Comparison of ENCODE assay signal across 21 cellular contexts in the genomic region with DNA sequence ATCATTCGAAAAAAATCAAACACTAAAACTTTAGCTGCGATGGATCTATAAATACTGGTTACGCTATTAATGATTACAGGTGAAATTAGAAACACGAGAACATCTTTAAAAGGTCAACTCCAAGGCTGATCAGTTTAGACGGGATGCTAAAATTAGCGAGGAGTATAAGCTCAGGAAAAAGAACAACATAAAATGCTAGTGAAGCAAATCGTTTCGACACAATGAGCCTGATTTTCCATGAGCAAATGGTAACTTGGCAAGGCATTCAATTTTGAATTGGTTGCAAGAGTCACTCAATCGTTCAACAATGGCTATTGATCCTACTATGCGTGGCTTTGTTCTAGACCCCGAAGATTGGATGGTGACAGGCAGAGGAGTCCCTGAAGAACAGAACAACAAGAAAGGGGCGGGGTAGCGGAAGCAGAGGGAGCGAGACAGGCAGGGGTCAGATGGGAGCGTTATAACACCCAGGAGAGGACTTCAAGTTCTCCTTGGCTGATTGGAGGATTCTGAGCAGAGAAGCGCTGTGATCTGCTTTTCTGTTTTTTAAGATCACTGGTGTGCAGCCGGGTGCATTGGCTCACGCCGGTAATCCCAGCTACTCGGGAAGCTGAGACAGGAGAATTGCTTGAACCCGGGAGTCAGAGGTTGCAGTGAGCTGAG.
DNase-seq lines count a peak whose midpoint lies in the region; ATAC-seq, FAIRE-seq and TF ChIP-seq lines count a peak whose summit lies in the region.
"Had no signal": no experiment of that assay in that cellular context is flagged by ENCODE, and none has a peak within 500 bp of the region (broad histone marks: within the 10 kb centered on the region; RNA-seq: fewer than 3 reads in every experiment).

No MANE protein-coding gene starts in this region.

- ATAC-seq in pancreas (peak; percentile 34 to 69 (median 59)), HG02852 (IDR thresholded peaks at IDR 0.05; ENCODE audit: unreplicated experiment) (no peak), HG03095 (IDR thresholded peaks at IDR 0.05; ENCODE audit: unreplicated experiment) (no peak), GM18511 (IDR thresholded peaks at IDR 0.05; ENCODE audit: unreplicated experiment) (no peak)

- peaks cover 1% of the 10 kb centered on the region for H3K9me3 Mint-ChIP-seq in glutamatergic neuron (ENCODE audit: unreplicated experiment)

- peaks cover 8 to 43% (median 12%) of the 10 kb centered on the region in 3 donors for H3K4me1 ChIP-seq in pancreas
- H3K4me1 ChIP-seq: SJCRH30 had no signal

- H3K4me1 Mint-ChIP-seq in glutamatergic neuron (ENCODE audit: low read depth, unreplicated experiment): peaks cover 7% of the 10 kb centered on the region

- no peaks in the 10 kb centered on the region for H3K36me3 Mint-ChIP-seq in glutamatergic neuron (ENCODE audit: unreplicated experiment)

- intact Hi-C loops in pancreas (cut with DNase I): no loop called here

- no peaks in the 10 kb centered on the region for H3K9me3 ChIP-seq in pancreas
- H3K9me3 ChIP-seq: SJCRH30 had no signal

- 64 to 65% methylated on average over 21 of the region's 21 CpGs for WGBS in pancreas, 2 donors

- no peaks in the 10 kb centered on the region for H3K27me3 ChIP-seq in pancreas
- H3K27me3 ChIP-seq: cardiac muscle cell, SJCRH30 had no signal

- DNase-seq in GM12891 (ENCODE audit: insufficient read length, low spot score) (no peak), NCI-H2227 (lab: John Stamatoyannopoulos, UW; ENCODE audit: unreplicated experiment) (peak; percentile 40), glutamatergic neuron (peak; percentile 32), pancreas (no peak), NCI-H146 treated with DMSO at 0.1 percent for 48 hours (lab: John Stamatoyannopoulos, UW; ENCODE audit: unreplicated experiment) (no peak)
- DNase-seq: activated CD4-positive, alpha-beta T cell treated with anti-CD3 and anti-CD28 coated beads for 48 hours; activated T-cell treated with anti-CD3 and anti-CD28 coated beads for 4 hours; DND-41; effector CD4-positive, alpha-beta T cell; NCI-H2171 treated with DMSO at 0.1 percent for 48 hours; SJCRH30; stimulated activated CD4-positive, alpha-beta T cell treated with anti-CD3 and anti-CD28 coated beads, Interleukin-4, amount 100 ng/mL, for 4 hours; T-helper 9 cell had no signal

- FAIRE-seq in GM12891 (lab: Jason Lieb, UNC): peak; percentile 16
- FAIRE-seq in pancreas (lab: Jason Lieb, UNC): no peak
- FAIRE-seq: HTR-8/SVneo had no signal

- peak overlapping the region in 2 of 4 donors; percentile 32 to 57 for H3K27ac ChIP-seq in pancreas
- H3K27ac ChIP-seq: C4-2B, cardiac muscle cell, SJCRH30 had no signal

- no peaks in the 10 kb centered on the region for H3K27me3 Mint-ChIP-seq in glutamatergic neuron (ENCODE audit: unreplicated experiment)
- H3K27me3 Mint-ChIP-seq: activated naive CD8-positive, alpha-beta T cell had no signal

- H3K36me3 ChIP-seq in pancreas: no peaks in the 10 kb centered on the region
- H3K36me3 ChIP-seq: cardiac muscle cell, SJCRH30 had no signal

- H3K4me3 ChIP-seq in pancreas: no peak overlapping the region
- H3K4me3 ChIP-seq: cardiac muscle cell, lung, SJCRH30 had no signal

- H3K27ac Mint-ChIP-seq in glutamatergic neuron (ENCODE audit: unreplicated experiment): peak overlapping the region; percentile 50
- H3K27ac Mint-ChIP-seq: activated naive CD8-positive, alpha-beta T cell had no signal

- TF ChIP-seq POLR2A in GM12891 (IDR thresholded peaks at IDR 0.05; ENCODE audit: low read depth, low read length): no peak

- TF ChIP-seq CTCF in glutamatergic neuron (IDR thresholded peaks at IDR 0.05; ENCODE audit: partially characterized antibody, unreplicated experiment) (no peak), pancreas (IDR thresholded peaks at IDR 0.05) (no peak)

- H3K4me3 Mint-ChIP-seq in glutamatergic neuron (ENCODE audit: unreplicated experiment): peak overlapping the region; percentile 12
- H3K4me3 Mint-ChIP-seq: activated naive CD8-positive, alpha-beta T cell had no signal

TF ChIP-seq in GM12891, 5 proteins besides CTCF, POLR2A, EP300 and RAD21:
- TF ChIP-seq PAX5 (IDR thresholded peaks at IDR 0.05; ENCODE audit: insufficient read depth, low read length, severe bottlenecking) (no peak), POLR2AphosphoS5 (IDR thresholded peaks at IDR 0.05; ENCODE audit: low read depth, low read length) (no peak), SPI1 (IDR thresholded peaks at IDR 0.05; ENCODE audit: low read depth, low read length) (no peak), POU2F2 (IDR thresholded peaks at IDR 0.05; ENCODE audit: low read depth, low read length) (no peak), TAF1 (IDR thresholded peaks at IDR 0.05; ENCODE audit: low read depth, low read length) (no peak)

Comparison
In these comparisons a context has a peak if more than half of its experiments do, and no peak if none do; other contexts are left out.
1. DNase-seq: peak in NCI-H2227 (single experiment) and glutamatergic neuron (single experiment); none in GM12891 (single experiment), pancreas (0 of 6) and NCI-H146 treated with DMSO at 0.1 percent for 48 hours (single experiment).
2. ATAC-seq: peak in pancreas (4 of 4); none in HG02852 (single experiment), HG03095 (single experiment) and GM18511 (single experiment).